1 cellular context compared by ENCODE assay signal in the genomic region with DNA sequence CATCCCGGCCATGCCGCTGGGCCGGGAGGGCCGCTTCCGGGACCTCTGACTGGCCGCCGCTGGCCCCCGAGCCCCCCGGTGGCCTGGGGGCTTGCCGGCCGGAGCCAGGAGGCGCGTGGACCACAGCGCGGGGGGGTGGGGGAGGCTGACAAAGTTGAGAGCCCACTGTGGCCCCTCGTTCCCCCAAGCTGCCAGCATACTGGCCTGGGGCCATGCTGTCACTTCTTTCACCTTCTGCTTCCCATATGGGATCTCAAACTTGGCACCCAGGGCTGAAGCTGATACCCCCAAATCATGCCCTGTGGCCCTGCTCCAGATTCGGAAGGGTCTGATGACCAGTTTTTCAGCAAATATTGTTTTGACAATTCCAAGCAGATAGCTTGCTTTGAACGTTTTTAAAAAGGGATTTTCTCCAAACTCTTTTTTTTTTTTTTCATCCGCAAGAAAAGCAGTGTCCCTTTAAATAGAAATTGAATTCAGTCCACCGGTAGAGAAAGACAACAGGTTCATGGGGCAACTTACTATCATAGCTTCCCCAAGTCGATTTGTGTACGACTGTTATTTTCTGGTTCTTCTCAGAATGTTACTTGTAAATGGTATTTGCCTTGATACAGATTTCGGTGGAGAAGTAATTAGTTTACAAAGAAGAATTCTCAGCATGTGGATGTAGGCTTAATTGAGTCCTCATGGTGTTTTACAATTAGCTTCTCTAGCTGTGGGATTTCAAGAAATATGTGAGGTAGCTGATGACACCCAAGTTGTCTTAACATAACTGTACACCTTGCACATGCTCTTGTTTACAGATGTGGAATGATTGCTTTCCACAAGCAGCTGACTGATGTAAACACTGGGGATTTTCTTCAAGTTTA.
TF ChIP-seq lines count a peak whose summit lies in the region.

No MANE protein-coding gene starts in this region.

TF ChIP-seq in K562, 482 proteins besides CTCF, POLR2A, EP300 and RAD21 (continued from another document and continues in another):
- TF ChIP-seq NR2C2 (CRISPR knock-in tag; IDR thresholded peaks at IDR 0.05): no peak
- TF ChIP-seq NR2C2 (tag; IDR thresholded peaks at IDR 0.05): peak; percentile 23; the same call in 1 of the 2 replicates
- no peak for TF ChIP-seq TRIM28 (IDR thresholded peaks at IDR 0.05)
- TF ChIP-seq, protein P1, sequence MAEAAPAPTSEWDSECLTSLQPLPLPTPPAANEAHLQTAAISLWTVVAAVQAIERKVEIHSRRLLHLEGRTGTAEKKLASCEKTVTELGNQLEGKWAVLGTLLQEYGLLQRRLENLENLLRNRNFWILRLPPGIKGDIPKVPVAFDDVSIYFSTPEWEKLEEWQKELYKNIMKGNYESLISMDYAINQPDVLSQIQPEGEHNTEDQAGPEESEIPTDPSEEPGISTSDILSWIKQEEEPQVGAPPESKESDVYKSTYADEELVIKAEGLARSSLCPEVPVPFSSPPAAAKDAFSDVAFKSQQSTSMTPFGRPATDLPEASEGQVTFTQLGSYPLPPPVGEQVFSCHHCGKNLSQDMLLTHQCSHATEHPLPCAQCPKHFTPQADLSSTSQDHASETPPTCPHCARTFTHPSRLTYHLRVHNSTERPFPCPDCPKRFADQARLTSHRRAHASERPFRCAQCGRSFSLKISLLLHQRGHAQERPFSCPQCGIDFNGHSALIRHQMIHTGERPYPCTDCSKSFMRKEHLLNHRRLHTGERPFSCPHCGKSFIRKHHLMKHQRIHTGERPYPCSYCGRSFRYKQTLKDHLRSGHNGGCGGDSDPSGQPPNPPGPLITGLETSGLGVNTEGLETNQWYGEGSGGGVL (CRISPR knock-in tag; IDR thresholded peaks at IDR 0.05): no peak
- no peak for TF ChIP-seq KLF6 (CRISPR knock-in tag; IDR thresholded peaks at IDR 0.05; ENCODE audit: borderline replicate concordance)
- no peak for TF ChIP-seq MEF2D (tag; conservative IDR thresholded peaks at IDR 0.05; ENCODE audit: low read depth)
- no peak for TF ChIP-seq ZFP1 (CRISPR knock-in tag; IDR thresholded peaks at IDR 0.05)
- no peak for TF ChIP-seq MED1 (CRISPR knock-in tag; IDR thresholded peaks at IDR 0.05; ENCODE audit: borderline replicate concordance)
- no peak for TF ChIP-seq KLF10 (CRISPR knock-in tag; IDR thresholded peaks at IDR 0.05)
- TF ChIP-seq, protein P2, sequence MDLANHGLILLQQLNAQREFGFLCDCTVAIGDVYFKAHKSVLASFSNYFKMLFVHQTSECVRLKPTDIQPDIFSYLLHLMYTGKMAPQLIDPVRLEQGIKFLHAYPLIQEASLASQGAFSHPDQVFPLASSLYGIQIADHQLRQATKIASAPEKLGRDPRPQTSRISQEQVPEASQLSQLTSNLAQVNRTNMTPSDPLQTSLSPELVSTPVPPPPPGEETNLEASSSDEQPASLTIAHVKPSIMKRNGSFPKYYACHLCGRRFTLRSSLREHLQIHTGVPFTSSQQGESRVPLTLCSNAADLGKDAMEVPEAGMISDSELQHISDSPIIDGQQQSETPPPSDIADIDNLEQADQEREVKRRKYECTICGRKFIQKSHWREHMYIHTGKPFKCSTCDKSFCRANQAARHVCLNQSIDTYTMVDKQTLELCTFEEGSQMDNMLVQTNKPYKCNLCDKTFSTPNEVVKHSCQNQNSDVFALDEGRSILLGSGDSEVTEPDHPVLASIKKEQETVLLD (IDR thresholded peaks at IDR 0.05): no peak
- no peak for TF ChIP-seq SAFB (IDR thresholded peaks at IDR 0.05; ENCODE audit: borderline replicate concordance, low read depth, low read length)
- TF ChIP-seq PCBP2 (IDR thresholded peaks at IDR 0.05; ENCODE audit: low read depth, low read length, poor library complexity, severe bottlenecking): no peak
- TF ChIP-seq CBX1 (IDR thresholded peaks at IDR 0.05; ENCODE audit: low read depth): no peak
- TF ChIP-seq CHD2 (IDR thresholded peaks at IDR 0.05; ENCODE audit: low read depth, low read length): no peak
- no peak for TF ChIP-seq SETDB1 (IDR thresholded peaks at IDR 0.05; ENCODE audit: low read length)
- 0 out of 2 replicates have a peak, but pooled peaks have one; percentile 29 for TF ChIP-seq FOXJ2 (tag; IDR thresholded peaks at IDR 0.05)
- TF ChIP-seq, protein P3, sequence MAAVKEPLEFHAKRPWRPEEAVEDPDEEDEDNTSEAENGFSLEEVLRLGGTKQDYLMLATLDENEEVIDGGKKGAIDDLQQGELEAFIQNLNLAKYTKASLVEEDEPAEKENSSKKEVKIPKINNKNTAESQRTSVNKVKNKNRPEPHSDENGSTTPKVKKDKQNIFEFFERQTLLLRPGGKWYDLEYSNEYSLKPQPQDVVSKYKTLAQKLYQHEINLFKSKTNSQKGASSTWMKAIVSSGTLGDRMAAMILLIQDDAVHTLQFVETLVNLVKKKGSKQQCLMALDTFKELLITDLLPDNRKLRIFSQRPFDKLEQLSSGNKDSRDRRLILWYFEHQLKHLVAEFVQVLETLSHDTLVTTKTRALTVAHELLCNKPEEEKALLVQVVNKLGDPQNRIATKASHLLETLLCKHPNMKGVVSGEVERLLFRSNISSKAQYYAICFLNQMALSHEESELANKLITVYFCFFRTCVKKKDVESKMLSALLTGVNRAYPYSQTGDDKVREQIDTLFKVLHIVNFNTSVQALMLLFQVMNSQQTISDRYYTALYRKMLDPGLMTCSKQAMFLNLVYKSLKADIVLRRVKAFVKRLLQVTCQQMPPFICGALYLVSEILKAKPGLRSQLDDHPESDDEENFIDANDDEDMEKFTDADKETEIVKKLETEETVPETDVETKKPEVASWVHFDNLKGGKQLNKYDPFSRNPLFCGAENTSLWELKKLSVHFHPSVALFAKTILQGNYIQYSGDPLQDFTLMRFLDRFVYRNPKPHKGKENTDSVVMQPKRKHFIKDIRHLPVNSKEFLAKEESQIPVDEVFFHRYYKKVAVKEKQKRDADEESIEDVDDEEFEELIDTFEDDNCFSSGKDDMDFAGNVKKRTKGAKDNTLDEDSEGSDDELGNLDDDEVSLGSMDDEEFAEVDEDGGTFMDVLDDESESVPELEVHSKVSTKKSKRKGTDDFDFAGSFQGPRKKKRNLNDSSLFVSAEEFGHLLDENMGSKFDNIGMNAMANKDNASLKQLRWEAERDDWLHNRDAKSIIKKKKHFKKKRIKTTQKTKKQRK (IDR thresholded peaks at IDR 0.05; ENCODE audit: borderline replicate concordance, low read depth, low read length): no peak
- TF ChIP-seq, protein P4, sequence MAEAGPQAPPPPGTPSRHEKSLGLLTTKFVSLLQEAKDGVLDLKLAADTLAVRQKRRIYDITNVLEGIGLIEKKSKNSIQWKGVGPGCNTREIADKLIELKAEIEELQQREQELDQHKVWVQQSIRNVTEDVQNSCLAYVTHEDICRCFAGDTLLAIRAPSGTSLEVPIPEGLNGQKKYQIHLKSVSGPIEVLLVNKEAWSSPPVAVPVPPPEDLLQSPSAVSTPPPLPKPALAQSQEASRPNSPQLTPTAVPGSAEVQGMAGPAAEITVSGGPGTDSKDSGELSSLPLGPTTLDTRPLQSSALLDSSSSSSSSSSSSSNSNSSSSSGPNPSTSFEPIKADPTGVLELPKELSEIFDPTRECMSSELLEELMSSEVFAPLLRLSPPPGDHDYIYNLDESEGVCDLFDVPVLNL (CRISPR knock-in tag; IDR thresholded peaks at IDR 0.05; ENCODE audit: low read depth): peak; percentile 12; the same call in 1 of the 2 replicates
- TF ChIP-seq FOXK1 (CRISPR knock-in tag; IDR thresholded peaks at IDR 0.05; ENCODE audit: borderline replicate concordance): no peak
- no peak for TF ChIP-seq SLC30A9 (CRISPR knock-in tag; IDR thresholded peaks at IDR 0.05)
- TF ChIP-seq POLR3G (IDR thresholded peaks at IDR 0.05; ENCODE audit: extremely low read depth, insufficient read length, insufficient replicate concordance): no peak
- TF ChIP-seq, protein P5, sequence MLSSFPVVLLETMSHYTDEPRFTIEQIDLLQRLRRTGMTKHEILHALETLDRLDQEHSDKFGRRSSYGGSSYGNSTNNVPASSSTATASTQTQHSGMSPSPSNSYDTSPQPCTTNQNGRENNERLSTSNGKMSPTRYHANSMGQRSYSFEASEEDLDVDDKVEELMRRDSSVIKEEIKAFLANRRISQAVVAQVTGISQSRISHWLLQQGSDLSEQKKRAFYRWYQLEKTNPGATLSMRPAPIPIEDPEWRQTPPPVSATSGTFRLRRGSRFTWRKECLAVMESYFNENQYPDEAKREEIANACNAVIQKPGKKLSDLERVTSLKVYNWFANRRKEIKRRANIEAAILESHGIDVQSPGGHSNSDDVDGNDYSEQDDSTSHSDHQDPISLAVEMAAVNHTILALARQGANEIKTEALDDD (IDR thresholded peaks at IDR 0.05): no peak
- no peak for TF ChIP-seq ZNF197 (CRISPR knock-in tag; IDR thresholded peaks at IDR 0.05; ENCODE audit: low read depth)
- TF ChIP-seq, protein P6, sequence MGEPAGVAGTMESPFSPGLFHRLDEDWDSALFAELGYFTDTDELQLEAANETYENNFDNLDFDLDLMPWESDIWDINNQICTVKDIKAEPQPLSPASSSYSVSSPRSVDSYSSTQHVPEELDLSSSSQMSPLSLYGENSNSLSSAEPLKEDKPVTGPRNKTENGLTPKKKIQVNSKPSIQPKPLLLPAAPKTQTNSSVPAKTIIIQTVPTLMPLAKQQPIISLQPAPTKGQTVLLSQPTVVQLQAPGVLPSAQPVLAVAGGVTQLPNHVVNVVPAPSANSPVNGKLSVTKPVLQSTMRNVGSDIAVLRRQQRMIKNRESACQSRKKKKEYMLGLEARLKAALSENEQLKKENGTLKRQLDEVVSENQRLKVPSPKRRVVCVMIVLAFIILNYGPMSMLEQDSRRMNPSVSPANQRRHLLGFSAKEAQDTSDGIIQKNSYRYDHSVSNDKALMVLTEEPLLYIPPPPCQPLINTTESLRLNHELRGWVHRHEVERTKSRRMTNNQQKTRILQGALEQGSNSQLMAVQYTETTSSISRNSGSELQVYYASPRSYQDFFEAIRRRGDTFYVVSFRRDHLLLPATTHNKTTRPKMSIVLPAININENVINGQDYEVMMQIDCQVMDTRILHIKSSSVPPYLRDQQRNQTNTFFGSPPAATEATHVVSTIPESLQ (CRISPR knock-in tag; IDR thresholded peaks at IDR 0.05): no peak
- TF ChIP-seq ESRRA (IDR thresholded peaks at IDR 0.05; ENCODE audit: borderline replicate concordance, low read depth): no peak
- no peak for TF ChIP-seq TCFL5 (CRISPR knock-in tag; conservative IDR thresholded peaks at IDR 0.05)
- no peak for TF ChIP-seq EZH2 (IDR thresholded peaks at IDR 0.05; ENCODE audit: borderline replicate concordance, low read depth, low read length)
- TF ChIP-seq, protein P7, sequence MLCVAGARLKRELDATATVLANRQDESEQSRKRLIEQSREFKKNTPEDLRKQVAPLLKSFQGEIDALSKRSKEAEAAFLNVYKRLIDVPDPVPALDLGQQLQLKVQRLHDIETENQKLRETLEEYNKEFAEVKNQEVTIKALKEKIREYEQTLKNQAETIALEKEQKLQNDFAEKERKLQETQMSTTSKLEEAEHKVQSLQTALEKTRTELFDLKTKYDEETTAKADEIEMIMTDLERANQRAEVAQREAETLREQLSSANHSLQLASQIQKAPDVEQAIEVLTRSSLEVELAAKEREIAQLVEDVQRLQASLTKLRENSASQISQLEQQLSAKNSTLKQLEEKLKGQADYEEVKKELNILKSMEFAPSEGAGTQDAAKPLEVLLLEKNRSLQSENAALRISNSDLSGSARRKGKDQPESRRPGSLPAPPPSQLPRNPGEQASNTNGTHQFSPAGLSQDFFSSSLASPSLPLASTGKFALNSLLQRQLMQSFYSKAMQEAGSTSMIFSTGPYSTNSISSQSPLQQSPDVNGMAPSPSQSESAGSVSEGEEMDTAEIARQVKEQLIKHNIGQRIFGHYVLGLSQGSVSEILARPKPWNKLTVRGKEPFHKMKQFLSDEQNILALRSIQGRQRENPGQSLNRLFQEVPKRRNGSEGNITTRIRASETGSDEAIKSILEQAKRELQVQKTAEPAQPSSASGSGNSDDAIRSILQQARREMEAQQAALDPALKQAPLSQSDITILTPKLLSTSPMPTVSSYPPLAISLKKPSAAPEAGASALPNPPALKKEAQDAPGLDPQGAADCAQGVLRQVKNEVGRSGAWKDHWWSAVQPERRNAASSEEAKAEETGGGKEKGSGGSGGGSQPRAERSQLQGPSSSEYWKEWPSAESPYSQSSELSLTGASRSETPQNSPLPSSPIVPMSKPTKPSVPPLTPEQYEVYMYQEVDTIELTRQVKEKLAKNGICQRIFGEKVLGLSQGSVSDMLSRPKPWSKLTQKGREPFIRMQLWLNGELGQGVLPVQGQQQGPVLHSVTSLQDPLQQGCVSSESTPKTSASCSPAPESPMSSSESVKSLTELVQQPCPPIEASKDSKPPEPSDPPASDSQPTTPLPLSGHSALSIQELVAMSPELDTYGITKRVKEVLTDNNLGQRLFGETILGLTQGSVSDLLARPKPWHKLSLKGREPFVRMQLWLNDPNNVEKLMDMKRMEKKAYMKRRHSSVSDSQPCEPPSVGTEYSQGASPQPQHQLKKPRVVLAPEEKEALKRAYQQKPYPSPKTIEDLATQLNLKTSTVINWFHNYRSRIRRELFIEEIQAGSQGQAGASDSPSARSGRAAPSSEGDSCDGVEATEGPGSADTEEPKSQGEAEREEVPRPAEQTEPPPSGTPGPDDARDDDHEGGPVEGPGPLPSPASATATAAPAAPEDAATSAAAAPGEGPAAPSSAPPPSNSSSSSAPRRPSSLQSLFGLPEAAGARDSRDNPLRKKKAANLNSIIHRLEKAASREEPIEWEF (CRISPR knock-in tag; IDR thresholded peaks at IDR 0.05): no peak
- TF ChIP-seq, protein P8, sequence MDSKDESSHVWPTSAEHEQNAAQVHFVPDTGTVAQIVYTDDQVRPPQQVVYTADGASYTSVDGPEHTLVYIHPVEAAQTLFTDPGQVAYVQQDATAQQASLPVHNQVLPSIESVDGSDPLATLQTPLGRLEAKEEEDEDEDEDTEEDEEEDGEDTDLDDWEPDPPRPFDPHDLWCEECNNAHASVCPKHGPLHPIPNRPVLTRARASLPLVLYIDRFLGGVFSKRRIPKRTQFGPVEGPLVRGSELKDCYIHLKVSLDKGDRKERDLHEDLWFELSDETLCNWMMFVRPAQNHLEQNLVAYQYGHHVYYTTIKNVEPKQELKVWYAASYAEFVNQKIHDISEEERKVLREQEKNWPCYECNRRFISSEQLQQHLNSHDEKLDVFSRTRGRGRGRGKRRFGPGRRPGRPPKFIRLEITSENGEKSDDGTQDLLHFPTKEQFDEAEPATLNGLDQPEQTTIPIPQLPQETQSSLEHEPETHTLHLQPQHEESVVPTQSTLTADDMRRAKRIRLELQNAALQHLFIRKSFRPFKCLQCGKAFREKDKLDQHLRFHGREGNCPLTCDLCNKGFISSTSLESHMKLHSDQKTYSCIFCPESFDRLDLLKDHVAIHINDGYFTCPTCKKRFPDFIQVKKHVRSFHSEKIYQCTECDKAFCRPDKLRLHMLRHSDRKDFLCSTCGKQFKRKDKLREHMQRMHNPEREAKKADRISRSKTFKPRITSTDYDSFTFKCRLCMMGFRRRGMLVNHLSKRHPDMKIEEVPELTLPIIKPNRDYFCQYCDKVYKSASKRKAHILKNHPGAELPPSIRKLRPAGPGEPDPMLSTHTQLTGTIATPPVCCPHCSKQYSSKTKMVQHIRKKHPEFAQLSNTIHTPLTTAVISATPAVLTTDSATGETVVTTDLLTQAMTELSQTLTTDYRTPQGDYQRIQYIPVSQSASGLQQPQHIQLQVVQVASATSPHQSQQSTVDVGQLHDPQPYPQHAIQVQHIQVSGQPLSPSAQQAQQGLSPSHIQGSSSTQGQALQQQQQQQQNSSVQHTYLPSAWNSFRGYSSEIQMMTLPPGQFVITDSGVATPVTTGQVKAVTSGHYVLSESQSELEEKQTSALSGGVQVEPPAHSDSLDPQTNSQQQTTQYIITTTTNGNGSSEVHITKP (IDR thresholded peaks at IDR 0.05; ENCODE audit: partially characterized antibody): no peak
